2 cellular contexts compared by ENCODE assay signal in the genomic region with DNA sequence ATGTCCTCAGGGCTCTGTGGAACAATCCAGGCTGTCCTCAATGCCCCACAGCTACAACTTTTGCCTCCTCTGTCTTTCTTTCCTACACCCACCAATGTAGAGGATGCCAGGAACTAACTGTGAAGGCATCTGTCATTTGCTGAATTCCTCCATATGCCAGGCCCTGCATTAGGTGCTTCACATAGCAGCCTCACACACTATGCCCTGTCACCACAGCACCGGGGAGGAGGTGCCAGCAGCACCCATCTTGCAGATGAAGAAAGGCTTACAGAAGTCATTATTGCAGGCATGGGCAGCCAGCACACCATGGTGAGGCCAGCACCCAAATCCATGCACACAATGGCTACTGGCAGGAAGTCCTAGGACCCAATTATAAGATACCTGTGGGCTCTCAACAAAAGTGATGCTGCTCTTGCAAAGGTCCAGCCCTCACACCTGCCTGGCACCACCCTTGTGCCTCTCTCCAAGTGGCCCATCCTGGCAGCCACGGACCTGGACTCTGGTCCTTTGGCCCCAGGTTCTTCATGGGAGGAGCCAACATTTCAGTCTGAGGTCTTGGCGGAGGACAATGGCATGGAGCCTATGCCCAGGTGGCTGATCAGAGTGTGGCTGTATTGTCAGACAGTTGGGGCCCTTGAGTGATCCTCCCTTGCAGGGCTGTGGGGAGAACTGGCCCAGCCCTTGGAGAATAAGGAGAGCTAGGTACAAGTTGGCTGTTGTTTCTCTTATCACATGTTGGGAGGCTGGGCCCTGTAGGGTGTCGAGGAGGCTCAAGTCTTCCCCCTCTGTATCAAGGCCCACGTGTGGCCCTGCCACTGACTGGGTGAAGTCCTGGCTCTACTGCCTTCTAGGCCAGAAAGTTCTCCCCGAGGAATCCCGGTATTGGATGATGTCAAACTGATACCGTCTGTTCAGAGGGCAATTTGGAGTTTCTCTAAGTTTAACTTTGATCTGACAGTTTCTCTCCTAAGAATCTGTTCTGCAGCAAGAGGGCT.
TF ChIP-seq lines count a peak whose summit lies in the region.

No MANE protein-coding gene starts in this region.

TF ChIP-seq in liver, 16 proteins besides CTCF, POLR2A, EP300 and RAD21:
- TF ChIP-seq HNF4A (conservative IDR thresholded peaks at IDR 0.05) (peak; percentile 95 to 99), FOXA2 (IDR thresholded peaks at IDR 0.05) (peak; percentile 43), TAF1 (conservative IDR thresholded peaks at IDR 0.05) (no peak), HNF4G (IDR thresholded peaks at IDR 0.05) (peak; percentile 85), GABPA (IDR thresholded peaks at IDR 0.05 in 1 of 2, conservative IDR thresholded peaks at IDR 0.05 in 1 of 2) (peak in 1 of 2 donors; percentile 68), YY1 (IDR thresholded peaks at IDR 0.05) (peak; percentile 75), SP1 (IDR thresholded peaks at IDR 0.05) (peak; percentile 83), JUND (IDR thresholded peaks at IDR 0.05) (peak in 1 of 2 donors; percentile 70), FOXA1 (IDR thresholded peaks at IDR 0.05) (no peak), RXRA (IDR thresholded peaks at IDR 0.05) (peak; percentile 81 to 95), NR2F2 (IDR thresholded peaks at IDR 0.05) (no peak), EGR1 (IDR thresholded peaks at IDR 0.05; ENCODE audit: low read depth in 2 of 2) (no peak)
- TF ChIP-seq, protein P1, sequence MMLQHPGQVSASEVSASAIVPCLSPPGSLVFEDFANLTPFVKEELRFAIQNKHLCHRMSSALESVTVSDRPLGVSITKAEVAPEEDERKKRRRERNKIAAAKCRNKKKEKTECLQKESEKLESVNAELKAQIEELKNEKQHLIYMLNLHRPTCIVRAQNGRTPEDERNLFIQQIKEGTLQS (IDR thresholded peaks at IDR 0.05) = no peak
- TF ChIP-seq, protein P2, sequence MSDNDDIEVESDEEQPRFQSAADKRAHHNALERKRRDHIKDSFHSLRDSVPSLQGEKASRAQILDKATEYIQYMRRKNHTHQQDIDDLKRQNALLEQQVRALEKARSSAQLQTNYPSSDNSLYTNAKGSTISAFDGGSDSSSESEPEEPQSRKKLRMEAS (IDR thresholded peaks at IDR 0.05) = no peak
- TF ChIP-seq, protein P3, sequence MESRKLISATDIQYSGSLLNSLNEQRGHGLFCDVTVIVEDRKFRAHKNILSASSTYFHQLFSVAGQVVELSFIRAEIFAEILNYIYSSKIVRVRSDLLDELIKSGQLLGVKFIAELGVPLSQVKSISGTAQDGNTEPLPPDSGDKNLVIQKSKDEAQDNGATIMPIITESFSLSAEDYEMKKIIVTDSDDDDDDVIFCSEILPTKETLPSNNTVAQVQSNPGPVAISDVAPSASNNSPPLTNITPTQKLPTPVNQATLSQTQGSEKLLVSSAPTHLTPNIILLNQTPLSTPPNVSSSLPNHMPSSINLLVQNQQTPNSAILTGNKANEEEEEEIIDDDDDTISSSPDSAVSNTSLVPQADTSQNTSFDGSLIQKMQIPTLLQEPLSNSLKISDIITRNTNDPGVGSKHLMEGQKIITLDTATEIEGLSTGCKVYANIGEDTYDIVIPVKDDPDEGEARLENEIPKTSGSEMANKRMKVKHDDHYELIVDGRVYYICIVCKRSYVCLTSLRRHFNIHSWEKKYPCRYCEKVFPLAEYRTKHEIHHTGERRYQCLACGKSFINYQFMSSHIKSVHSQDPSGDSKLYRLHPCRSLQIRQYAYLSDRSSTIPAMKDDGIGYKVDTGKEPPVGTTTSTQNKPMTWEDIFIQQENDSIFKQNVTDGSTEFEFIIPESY (IDR thresholded peaks at IDR 0.05) = no peak
- TF ChIP-seq, protein P4, sequence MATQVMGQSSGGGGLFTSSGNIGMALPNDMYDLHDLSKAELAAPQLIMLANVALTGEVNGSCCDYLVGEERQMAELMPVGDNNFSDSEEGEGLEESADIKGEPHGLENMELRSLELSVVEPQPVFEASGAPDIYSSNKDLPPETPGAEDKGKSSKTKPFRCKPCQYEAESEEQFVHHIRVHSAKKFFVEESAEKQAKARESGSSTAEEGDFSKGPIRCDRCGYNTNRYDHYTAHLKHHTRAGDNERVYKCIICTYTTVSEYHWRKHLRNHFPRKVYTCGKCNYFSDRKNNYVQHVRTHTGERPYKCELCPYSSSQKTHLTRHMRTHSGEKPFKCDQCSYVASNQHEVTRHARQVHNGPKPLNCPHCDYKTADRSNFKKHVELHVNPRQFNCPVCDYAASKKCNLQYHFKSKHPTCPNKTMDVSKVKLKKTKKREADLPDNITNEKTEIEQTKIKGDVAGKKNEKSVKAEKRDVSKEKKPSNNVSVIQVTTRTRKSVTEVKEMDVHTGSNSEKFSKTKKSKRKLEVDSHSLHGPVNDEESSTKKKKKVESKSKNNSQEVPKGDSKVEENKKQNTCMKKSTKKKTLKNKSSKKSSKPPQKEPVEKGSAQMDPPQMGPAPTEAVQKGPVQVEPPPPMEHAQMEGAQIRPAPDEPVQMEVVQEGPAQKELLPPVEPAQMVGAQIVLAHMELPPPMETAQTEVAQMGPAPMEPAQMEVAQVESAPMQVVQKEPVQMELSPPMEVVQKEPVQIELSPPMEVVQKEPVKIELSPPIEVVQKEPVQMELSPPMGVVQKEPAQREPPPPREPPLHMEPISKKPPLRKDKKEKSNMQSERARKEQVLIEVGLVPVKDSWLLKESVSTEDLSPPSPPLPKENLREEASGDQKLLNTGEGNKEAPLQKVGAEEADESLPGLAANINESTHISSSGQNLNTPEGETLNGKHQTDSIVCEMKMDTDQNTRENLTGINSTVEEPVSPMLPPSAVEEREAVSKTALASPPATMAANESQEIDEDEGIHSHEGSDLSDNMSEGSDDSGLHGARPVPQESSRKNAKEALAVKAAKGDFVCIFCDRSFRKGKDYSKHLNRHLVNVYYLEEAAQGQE (IDR thresholded peaks at IDR 0.05) = peak; percentile 33

TF ChIP-seq in HepG2, 621 proteins besides CTCF, POLR2A, EP300 and RAD21:
- TF ChIP-seq TCF7L2 (IDR thresholded peaks at IDR 0.05; ENCODE audit: low read depth, low read length) (no peak), ZNF484 (CRISPR knock-in tag; IDR thresholded peaks at IDR 0.05; ENCODE audit: borderline replicate concordance, low read depth) (no peak), ESRRA (CRISPR knock-in tag; IDR thresholded peaks at IDR 0.05; ENCODE audit: low read depth) (no peak), MBD4 (IDR thresholded peaks at IDR 0.05; ENCODE audit: borderline replicate concordance, low read length) (no peak), ATF7-NPFF (CRISPR knock-in tag; IDR thresholded peaks at IDR 0.05; ENCODE audit: low read depth) (no peak), NCOA1 (CRISPR knock-in tag; IDR thresholded peaks at IDR 0.05) (no peak), ZNF510 (CRISPR knock-in tag; IDR thresholded peaks at IDR 0.05; ENCODE audit: low read depth) (no peak), SIN3B (IDR thresholded peaks at IDR 0.05; ENCODE audit: low read length) (no peak), JUN (CRISPR knock-in tag; IDR thresholded peaks at IDR 0.05) (no peak), SMC3 (IDR thresholded peaks at IDR 0.05; ENCODE audit: low read length) (no peak), SIX4 (CRISPR knock-in tag; IDR thresholded peaks at IDR 0.05) (no peak), RFXANK (CRISPR knock-in tag; IDR thresholded peaks at IDR 0.05) (no peak)
- TF ChIP-seq, protein P5, sequence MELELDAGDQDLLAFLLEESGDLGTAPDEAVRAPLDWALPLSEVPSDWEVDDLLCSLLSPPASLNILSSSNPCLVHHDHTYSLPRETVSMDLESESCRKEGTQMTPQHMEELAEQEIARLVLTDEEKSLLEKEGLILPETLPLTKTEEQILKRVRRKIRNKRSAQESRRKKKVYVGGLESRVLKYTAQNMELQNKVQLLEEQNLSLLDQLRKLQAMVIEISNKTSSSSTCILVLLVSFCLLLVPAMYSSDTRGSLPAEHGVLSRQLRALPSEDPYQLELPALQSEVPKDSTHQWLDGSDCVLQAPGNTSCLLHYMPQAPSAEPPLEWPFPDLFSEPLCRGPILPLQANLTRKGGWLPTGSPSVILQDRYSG (CRISPR knock-in tag; IDR thresholded peaks at IDR 0.05) = no peak
- TF ChIP-seq, protein P6, sequence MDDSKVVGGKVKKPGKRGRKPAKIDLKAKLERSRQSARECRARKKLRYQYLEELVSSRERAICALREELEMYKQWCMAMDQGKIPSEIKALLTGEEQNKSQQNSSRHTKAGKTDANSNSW (CRISPR knock-in tag; IDR thresholded peaks at IDR 0.05; ENCODE audit: borderline replicate concordance) = no peak
TF ChIP-seq in HepG2: peak in this region for 0.
